ENCODE assay signal across 8 cellular contexts in the genomic region with DNA sequence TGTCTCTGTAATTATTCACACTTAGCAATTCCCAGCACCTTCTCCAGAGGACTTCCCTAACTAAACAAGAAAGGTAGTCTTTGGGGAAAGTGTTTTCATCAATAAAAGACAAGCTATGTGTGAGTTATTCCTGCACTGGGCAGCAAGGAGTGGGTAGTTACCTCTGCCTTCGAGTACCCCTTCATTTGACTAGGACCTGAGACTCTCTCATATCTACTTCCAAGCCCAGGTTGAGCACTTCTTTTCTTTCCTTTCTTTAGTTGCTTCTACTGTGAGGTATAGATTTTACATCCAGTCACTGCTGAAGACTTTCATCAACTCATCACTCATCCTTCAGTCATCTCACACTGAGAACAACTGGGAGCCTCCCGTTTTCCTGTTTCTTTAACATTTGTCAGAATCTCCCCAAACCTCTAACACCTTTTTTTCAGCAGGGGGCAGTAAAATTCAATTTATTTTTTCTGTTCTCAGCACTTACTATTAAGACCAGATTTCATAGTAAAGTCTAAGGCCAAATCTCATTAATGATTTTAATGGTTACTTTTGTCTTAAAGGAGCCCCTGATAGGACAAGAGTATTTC.
DNase-seq lines count a peak whose midpoint lies in the region; ATAC-seq, FAIRE-seq and TF ChIP-seq lines count a peak whose summit lies in the region.

No MANE protein-coding gene starts in this region.

- no peaks in the 10 kb centered on the region for H3K79me2 ChIP-seq in keratinocyte (ENCODE audit: control insufficient read depth, insufficient read depth, low read length)

- H3K4me3 ChIP-seq in BJ (ENCODE audit: low read depth, low read length) = no peak overlapping the region
- H3K4me3 ChIP-seq in keratinocyte (ENCODE audit: control insufficient read depth in 2 of 3, extremely low read depth in 1 of 3, insufficient read depth in 2 of 3, low read depth in 1 of 3, low read length in 3 of 3) = no peak overlapping the region

- POLR2A ChIA-PET in BJ (lab: Charles Lee) = no interaction called here

- no peak for FAIRE-seq in keratinocyte (lab: Jason Lieb, UNC)

- H2AFZ ChIP-seq in keratinocyte (ENCODE audit: control insufficient read depth, low read length) = no peak overlapping the region

- H3K27ac ChIP-seq in VCaP (no peak overlapping the region), keratinocyte (ENCODE audit: control insufficient read depth, insufficient read depth, low read length) (no peak overlapping the region)

- H3K27me3 ChIP-seq in BJ (ENCODE audit: control insufficient read depth, insufficient read depth, low read length) (no peaks in the 10 kb centered on the region), keratinocyte (ENCODE audit: control insufficient read depth, extremely low read depth, insufficient read depth, low read length) (no peaks in the 10 kb centered on the region)

- H3K9ac ChIP-seq in keratinocyte (ENCODE audit: control insufficient read depth, extremely low read depth, insufficient read depth, low read length) = no peak overlapping the region

- ATAC-seq in GM21723 (IDR thresholded peaks at IDR 0.05; ENCODE audit: unreplicated experiment) = peak; percentile 57
- no peak for ATAC-seq in GM19397 (IDR thresholded peaks at IDR 0.05; ENCODE audit: unreplicated experiment)
- no peak for ATAC-seq in GM18502 (IDR thresholded peaks at IDR 0.05; ENCODE audit: poor library complexity, unreplicated experiment)

- dilution Hi-C loops in keratinocyte (cut with MboI; ENCODE audit: extremely low pct_ligation_motif_present, low sequenced_read_pairs) = no loop called here

- no peaks in the 10 kb centered on the region for H3K9me3 ChIP-seq in keratinocyte (ENCODE audit: control insufficient read depth, low read depth, low read length)

- TF ChIP-seq CTCF in BJ (IDR thresholded peaks at IDR 0.05; ENCODE audit: insufficient read depth, low read depth, low read length) (peak; percentile 29; the same call in 1 of the 2 replicates), VCaP (conservative IDR thresholded peaks at IDR 0.05) (peak; percentile 47; the same call in 1 of the 2 replicates), keratinocyte (optimal IDR thresholded peaks at IDR 0.05 in 1 of 3, IDR thresholded peaks at IDR 0.05 in 1 of 3, conservative IDR thresholded peaks at IDR 0.05 in 1 of 3; ENCODE audit: extremely low read depth in 1 of 3, insufficient read depth in 2 of 3, low read length in 3 of 3) (peak in 2 of 3 experiments; percentile 15 to 31)

- H3K4me2 ChIP-seq in keratinocyte (ENCODE audit: control insufficient read depth, extremely low read depth, insufficient read depth, low read depth, low read length) = no peak overlapping the region

- CTCF ChIA-PET in BJ (lab: Yijun Ruan, JAX) = no interaction called here

- H3K9me1 ChIP-seq in keratinocyte (ENCODE audit: control insufficient read depth, extremely low read depth, insufficient read depth, low read length) = no peaks in the 10 kb centered on the region

- H3K36me3 ChIP-seq in BJ (ENCODE audit: control insufficient read depth, insufficient read depth, low read length) (no peaks in the 10 kb centered on the region), keratinocyte (ENCODE audit: control insufficient read depth in 2 of 2, extremely low read depth in 1 of 2, insufficient read depth in 2 of 2, low read length in 2 of 2) (no peaks in the 10 kb centered on the region)

- no peaks in the 10 kb centered on the region for H3K4me1 ChIP-seq in keratinocyte (ENCODE audit: control insufficient read depth, extremely low read depth, insufficient read depth, low read length)

- DNase-seq in BJ (ENCODE audit: low read depth) = no peak
- no peak for DNase-seq in keratinocyte (ENCODE audit: low read depth, low spot score)
- DNase-seq in Ammon's horn (ENCODE audit: low spot score) = no peak
- DNase-seq in putamen (ENCODE audit: low spot score) = no peak

- H4K20me1 ChIP-seq in keratinocyte (ENCODE audit: control insufficient read depth, extremely low read depth, insufficient read depth, low read length) = no peaks in the 10 kb centered on the region
